8 cellular contexts compared by ENCODE assay signal in the genomic region with DNA sequence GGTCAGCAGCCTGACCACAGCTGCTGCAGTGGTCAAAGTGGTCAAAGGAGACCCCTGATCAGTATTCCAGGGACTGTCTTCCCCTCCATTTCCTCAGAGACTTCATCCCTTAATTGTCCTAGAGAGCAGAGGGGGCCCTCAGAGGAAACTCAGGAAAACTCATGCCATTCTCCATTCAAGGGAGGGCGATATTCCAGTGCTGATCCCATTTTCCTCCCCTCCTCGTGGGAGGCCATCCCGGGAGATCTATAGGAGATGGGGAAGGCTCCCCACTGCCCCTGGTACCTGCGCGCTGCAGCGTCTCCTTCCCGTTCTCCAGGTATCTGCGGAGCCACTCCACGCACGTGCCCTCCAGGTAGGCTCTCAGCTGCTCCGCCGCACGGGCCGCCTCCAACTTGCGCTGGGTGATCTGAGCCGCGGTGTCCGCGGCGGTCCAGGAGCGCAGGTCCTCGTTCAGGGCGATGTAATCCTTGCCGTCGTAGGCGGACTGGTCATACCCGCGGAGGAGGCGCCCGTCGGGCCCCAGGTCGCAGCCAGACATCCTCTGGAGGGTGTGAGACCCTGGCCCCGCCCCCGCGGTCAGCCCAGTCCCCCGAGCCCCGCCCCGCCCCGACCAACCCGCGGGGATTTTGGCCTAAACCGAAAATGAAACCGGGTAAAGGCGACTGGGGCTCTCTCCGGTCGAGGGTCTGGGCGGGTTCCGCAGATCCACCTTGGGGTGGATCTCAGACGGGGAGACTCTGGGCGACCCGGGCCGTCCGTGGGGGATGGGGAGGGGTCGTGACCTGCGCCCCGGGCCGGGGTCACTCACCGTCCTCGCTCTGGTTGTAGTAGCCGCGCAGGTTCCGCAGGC. TPM values are rescaled to one million over a fixed set of nuclear protein-coding genes. Genes with fewer than 3 reads are reported as not detected.
DNase-seq lines count a peak whose midpoint lies in the region; ATAC-seq lines count a peak whose summit lies in the region.

No MANE protein-coding gene starts in this region.

- ATAC-seq in HG03520 (IDR thresholded peaks at IDR 0.05; ENCODE audit: unreplicated experiment): peak; percentile 27
- ATAC-seq in activated CD4-positive, CD25-positive, alpha-beta regulatory T cell treated with anti-CD3 and anti-CD28 coated beads, Interleukin-2, amount 50 U/mL, for 24 hours: peak; percentile 43

- DNase-seq in NCI-H1417 (lab: John Stamatoyannopoulos, UW) (peak; percentile 26 to 35 (median 32)), NCI-H1417 treated with DMSO at 0.1 percent for 48 hours (lab: John Stamatoyannopoulos, UW) (no peak), mesenteric fat pad (ENCODE audit: low spot score) (peak; percentile 92), epidermal melanocyte (ENCODE audit: insufficient read length, low spot score) (no peak)
- peak; percentile 61 for DNase-seq in effector CD4-positive, alpha-beta T cell
- peak; percentile 26 to 72 for DNase-seq in stimulated activated CD8-positive, alpha-beta memory T cell treated with anti-CD3 and anti-CD28 coated beads, Interleukin-7, amount 100 ng/mL, for 48 hours (ENCODE audit: extremely low read depth in 1 of 2, low read depth in 1 of 2)

RNA-seq across cellular contexts. Expression of a gene that starts 0.9 kb away (rescaled TPM):
- total RNA-seq in mesenteric fat pad: 425 TPM

Comparison
In these comparisons a context has a peak if more than half of its experiments do, and no peak if none do; other contexts are left out.
1. DNase-seq: peak in NCI-H1417 (3 of 3), effector CD4-positive, alpha-beta T cell (single experiment), mesenteric fat pad (single experiment) and stimulated activated CD8-positive, alpha-beta memory T cell treated with anti-CD3 and anti-CD28 coated beads, Interleukin-7, amount 100 ng/mL, for 48 hours (2 of 2); none in NCI-H1417 treated with DMSO at 0.1 percent for 48 hours (single experiment) and epidermal melanocyte (single experiment).